14 cellular contexts compared by ENCODE assay signal in the genomic region with DNA sequence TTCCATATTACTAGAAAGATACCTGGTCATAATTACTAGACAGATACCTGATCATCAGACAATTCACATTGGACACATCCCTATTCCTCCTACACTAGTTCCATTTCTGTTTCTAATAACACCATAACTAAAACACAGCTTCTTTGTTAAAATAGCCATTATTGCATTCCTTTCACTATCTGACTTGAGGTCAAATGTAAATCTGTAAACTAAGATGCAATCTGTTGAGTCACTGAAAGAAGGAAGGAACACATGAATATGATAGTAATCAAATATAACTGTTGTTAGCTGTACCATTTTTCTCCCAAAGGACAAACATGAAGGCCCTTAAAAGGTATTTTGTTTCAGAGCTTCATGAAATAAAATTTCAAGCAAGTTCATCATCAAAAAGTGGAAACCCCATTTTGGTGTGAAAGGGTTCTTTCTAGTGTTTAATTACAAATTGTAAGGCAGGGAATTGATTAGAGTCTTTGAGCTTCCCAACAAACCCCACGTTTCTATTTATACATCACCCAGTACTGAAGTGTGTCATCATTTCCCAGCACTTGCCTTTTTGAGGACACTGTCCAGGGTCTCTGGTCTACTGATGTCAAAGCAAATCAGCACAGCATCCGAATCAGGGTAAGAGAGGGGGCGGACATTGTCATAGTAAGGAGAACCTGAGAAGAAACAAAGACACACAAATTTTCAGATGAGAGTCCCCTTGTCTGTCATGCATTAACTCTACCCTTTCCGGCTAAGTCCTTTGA. TPM values are rescaled to one million over a fixed set of nuclear protein-coding genes. Genes with fewer than 3 reads are reported as not detected.
A peak's percentile ranks its signal among the peaks of the same experiment; 100 is the strongest.
DNase-seq lines count a peak whose midpoint lies in the region; ATAC-seq and TF ChIP-seq lines count a peak whose summit lies in the region.
"Had no signal": no experiment of that assay in that cellular context is flagged by ENCODE, and none has a peak within 500 bp of the region (broad histone marks: within the 10 kb centered on the region; RNA-seq: fewer than 3 reads in every experiment).

No MANE protein-coding gene starts in this region.

- no peak for TF ChIP-seq CTCF in left ventricle myocardium inferior (IDR thresholded peaks at IDR 0.05; ENCODE audit: borderline replicate concordance)
- no peak for TF ChIP-seq CTCF in colonic mucosa (IDR thresholded peaks at IDR 0.05)
- no peak for TF ChIP-seq CTCF in uterus (IDR thresholded peaks at IDR 0.05)
- no peak for TF ChIP-seq CTCF in upper lobe of right lung (IDR thresholded peaks at IDR 0.05)

- H3K4me1 ChIP-seq in left ventricle myocardium inferior (peaks cover 82% of the 10 kb centered on the region), colonic mucosa (peaks cover 3% of the 10 kb centered on the region), mucosa of rectum (ENCODE audit: control insufficient read depth in 2 of 2, insufficient read depth in 2 of 2, low read length in 2 of 2) (peaks cover 32 to 73% of the 10 kb centered on the region in 2 donors), uterus (peaks cover 6 to 10% of the 10 kb centered on the region in 2 donors), upper lobe of right lung (peaks cover 29% of the 10 kb centered on the region)

- intact Hi-C loops in left ventricle myocardium inferior (cut with micrococcal nuclease) (no loop called here), Right ventricle myocardium superior (cut with DNase I) (no loop called here), colonic mucosa (cut with DNase I) (no loop called here), uterus (cut with DNase I; ENCODE audit: low total_unique reads) (no loop called here), upper lobe of right lung (cut with DNase I) (no loop called here)

- no peak overlapping the region for H3K9ac ChIP-seq in colonic mucosa (ENCODE audit: low read depth in 2 of 2, low read length in 2 of 2)
- no peak overlapping the region for H3K9ac ChIP-seq in mucosa of rectum (ENCODE audit: low read depth in 1 of 2, low read length in 2 of 2)

- H3K27ac ChIP-seq in left ventricle myocardium inferior (replicated peaks) (peak overlapping the region; percentile 97), colonic mucosa (peak overlapping the region; percentile 86), mucosa of rectum (ENCODE audit: low read depth in 2 of 2, low read length in 2 of 2) (peak overlapping the region; percentile 86 to 97), uterus (peak overlapping the region; percentile 23 to 74), upper lobe of right lung (no peak overlapping the region)
- H3K27ac ChIP-seq: foreskin keratinocyte had no signal

- H3K9me3 ChIP-seq in left ventricle myocardium inferior (replicated peaks) (no peaks in the 10 kb centered on the region), colonic mucosa (no peaks in the 10 kb centered on the region), mucosa of rectum (ENCODE audit: control insufficient read depth in 2 of 2, low read length in 2 of 2) (no peaks in the 10 kb centered on the region), uterus (no peaks in the 10 kb centered on the region), upper lobe of right lung (no peaks in the 10 kb centered on the region)

- no peak for TF ChIP-seq POLR2A in uterus (IDR thresholded peaks at IDR 0.05)

- ATAC-seq in Right ventricle myocardium superior (ENCODE audit: poor library complexity) (no peak), upper lobe of right lung (no peak)
- ATAC-seq: foreskin keratinocyte had no signal

- no peaks in the 10 kb centered on the region for H3K27me3 ChIP-seq in left ventricle myocardium inferior (ENCODE audit: low read depth)
- no peaks in the 10 kb centered on the region for H3K27me3 ChIP-seq in colonic mucosa
- H3K27me3 ChIP-seq in mucosa of rectum (ENCODE audit: control insufficient read depth in 2 of 2, insufficient read depth in 2 of 2, low read length in 2 of 2) = no peaks in the 10 kb centered on the region
- no peaks in the 10 kb centered on the region for H3K27me3 ChIP-seq in uterus
- H3K27me3 ChIP-seq in upper lobe of right lung = no peaks in the 10 kb centered on the region
- H3K27me3 ChIP-seq: foreskin keratinocyte had no signal

- H3K36me3 ChIP-seq in left ventricle myocardium inferior = peaks cover 29% of the 10 kb centered on the region
- peaks cover 10% of the 10 kb centered on the region for H3K36me3 ChIP-seq in colonic mucosa
- H3K36me3 ChIP-seq in mucosa of rectum (ENCODE audit: control insufficient read depth in 2 of 2, insufficient read depth in 2 of 2, low read length in 2 of 2) = peaks cover 23 to 31% of the 10 kb centered on the region in 2 donors
- no peaks in the 10 kb centered on the region for H3K36me3 ChIP-seq in uterus
- peaks cover 26% of the 10 kb centered on the region for H3K36me3 ChIP-seq in upper lobe of right lung

- H3K4me3 ChIP-seq in left ventricle myocardium inferior (no peak overlapping the region), colonic mucosa (no peak overlapping the region), mucosa of rectum (ENCODE audit: low read length in 2 of 2) (peak overlapping the region in 1 of 2 donors; percentile 41), uterus (no peak overlapping the region), upper lobe of right lung (no peak overlapping the region)

- DNase-seq in left ventricle myocardium inferior = no peak
- no peak for DNase-seq in Right ventricle myocardium superior
- no peak for DNase-seq in colonic mucosa
- DNase-seq in uterus = no peak
- DNase-seq in inferior parietal cortex (ENCODE audit: extremely low spot score) = no peak
- DNase-seq in upper lobe of right lung = no peak
- DNase-seq in SK-N-DZ (ENCODE audit: low spot score) = no peak
- DNase-seq: activated naive CD4-positive, alpha-beta T cell treated with anti-CD3 and anti-CD28 coated beads for 36 hours; NCI-H1417 treated with DMSO at 0.1 percent for 48 hours; NCI-H748 treated with DMSO at 0.1 percent for 48 hours; SHP77 treated with DMSO at 0.1 percent for 48 hours; stimulated activated CD4-positive, alpha-beta T cell treated with anti-CD3 and anti-CD28 coated beads, Interleukin-12 subunit alpha, Interleukin-12 subunit beta, amount 100 ng/mL, for 4 hours had no signal

RNA-seq across cellular contexts. Expression of a gene that starts 13.0 kb away (rescaled TPM):
- total RNA-seq in left ventricle myocardium inferior = 26.9 TPM
- 20.4 TPM for total RNA-seq in Right ventricle myocardium superior
- 10 to 100 TPM; 26.8 to 57.1 TPM for total RNA-seq in colonic mucosa
- 10 to 100 TPM; 12.6 to 69.4 (median 41.1) TPM for total RNA-seq in uterus
- 32.6 TPM for total RNA-seq in upper lobe of right lung
- polyA plus RNA-seq in SK-N-DZ (2014; cell fraction: cytosol; rRNA removed) = 36.7 and 41.0 TPM in 2 replicates
- 30.7 and 41.1 TPM in 2 replicates for polyA plus RNA-seq in SK-N-DZ (2014; cell fraction: nucleus; rRNA removed)
- total RNA-seq: activated naive CD4-positive, alpha-beta T cell treated with anti-CD3 and anti-CD28 coated beads for 36 hours had no signal
